In the genomic region with DNA sequence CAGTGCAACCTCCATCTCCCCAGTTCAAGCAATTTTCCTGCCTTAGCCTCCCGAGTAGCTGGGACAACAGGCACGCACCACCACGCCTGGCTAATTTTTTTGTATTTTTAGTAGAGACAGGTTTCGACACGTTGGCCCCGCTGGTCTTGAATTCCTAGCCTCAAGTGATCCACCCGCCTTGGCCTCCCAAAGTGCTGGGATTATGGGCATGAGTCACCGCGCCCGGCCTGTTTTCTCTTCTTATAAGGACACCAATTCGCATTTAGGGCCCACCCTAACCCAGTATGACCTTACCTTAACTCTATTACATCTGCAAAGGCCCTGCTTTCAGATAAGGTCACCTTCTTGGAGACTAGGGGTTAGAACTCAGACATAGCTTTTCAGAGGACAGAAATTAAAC, we compare ENCODE assay signal across 26 cellular contexts.
"Had no signal": no experiment of that assay in that cellular context is flagged by ENCODE, and none has a peak within 500 bp of the region (broad histone marks: within the 10 kb centered on the region; RNA-seq: fewer than 3 reads in every experiment).

No MANE protein-coding gene starts in this region.

- H3K27me3 ChIP-seq: colonic mucosa, gastrocnemius medialis, left lung, spleen, tibial artery, upper lobe of right lung, uterus had no signal

- FAIRE-seq: endothelial cell of umbilical vein, kidney had no signal

- H3K4me3 ChIP-seq: colonic mucosa, gastrocnemius medialis, left lung, mucosa of descending colon, psoas muscle, skin epidermis, spleen, tibial artery, upper lobe of right lung, uterus had no signal

- ATAC-seq: gastrocnemius medialis; left lung; mucosa of descending colon; right cardiac atrium; stimulated activated memory B cell treated with anti-CD40 and anti-IgM and Interleukin-4, amounts not matched to agents 10 μg/mL and 1 μg/mL and 100 μg/mL, for 72 hours; upper lobe of right lung had no signal

- DNase-seq: colonic mucosa; dermis blood vessel endothelial cell; effector memory CD4-positive, alpha-beta T cell; erythroblast; gastrocnemius medialis; head of caudate nucleus; kidney; left lung; mesenchymal stem cell; mucosa of descending colon; naive B cell; nephron progenitor cell; nucleus accumbens; psoas muscle; right cardiac atrium; spleen; stimulated activated CD4-positive, alpha-beta T cell treated with anti-CD3 and anti-CD28 coated beads, Interleukin-4, amount 100 ng/mL, for 4 hours; tibial artery; upper lobe of right lung; uterus had no signal

- H3K27ac Mint-ChIP-seq: mesothelial cell of epicardium; naive B cell; nephron progenitor cell; stimulated activated memory B cell treated with anti-CD40 and anti-IgM and Interleukin-4, amounts not matched to agents 10 μg/mL and 1 μg/mL and 100 μg/mL, for 72 hours; stimulated activated naive CD8-positive, alpha-beta T cell treated with anti-CD3 and anti-CD28 coated beads, Interleukin-15, Interleukin-2, amounts not matched to agents 100 ng/mL and 50 ng/mL, for 24 hours had no signal

- H3K27me3 Mint-ChIP-seq: central memory CD8-positive, alpha-beta T cell; naive B cell; stimulated activated memory B cell treated with anti-CD40 and anti-IgM and Interleukin-4, amounts not matched to agents 10 μg/mL and 1 μg/mL and 100 μg/mL, for 72 hours; stimulated activated naive CD8-positive, alpha-beta T cell treated with anti-CD3 and anti-CD28 coated beads, Interleukin-15, Interleukin-2, amounts not matched to agents 100 ng/mL and 50 ng/mL, for 24 hours had no signal

- H3K27ac ChIP-seq: colonic mucosa, left lung, psoas muscle, skin epidermis, spleen, tibial artery, upper lobe of right lung, uterus had no signal

- H3K9me3 Mint-ChIP-seq: central memory CD8-positive, alpha-beta T cell; mesothelial cell of epicardium; naive B cell; nephron progenitor cell; stimulated activated memory B cell treated with anti-CD40 and anti-IgM and Interleukin-4, amounts not matched to agents 10 μg/mL and 1 μg/mL and 100 μg/mL, for 72 hours; stimulated activated naive CD8-positive, alpha-beta T cell treated with anti-CD3 and anti-CD28 coated beads, Interleukin-15, Interleukin-2, amounts not matched to agents 100 ng/mL and 50 ng/mL, for 24 hours had no signal

- H3K36me3 ChIP-seq: colonic mucosa, upper lobe of right lung, uterus had no signal

- H3K4me3 Mint-ChIP-seq: central memory CD8-positive, alpha-beta T cell; mesothelial cell of epicardium; naive B cell; nephron progenitor cell; stimulated activated memory B cell treated with anti-CD40 and anti-IgM and Interleukin-4, amounts not matched to agents 10 μg/mL and 1 μg/mL and 100 μg/mL, for 72 hours; stimulated activated naive CD8-positive, alpha-beta T cell treated with anti-CD3 and anti-CD28 coated beads, Interleukin-15, Interleukin-2, amounts not matched to agents 100 ng/mL and 50 ng/mL, for 24 hours had no signal

- H3K9me3 ChIP-seq: colonic mucosa, gastrocnemius medialis, left lung, mucosa of descending colon, psoas muscle, spleen, tibial artery, upper lobe of right lung, uterus had no signal

- H3K4me1 ChIP-seq: colonic mucosa, gastrocnemius medialis, left lung, psoas muscle, upper lobe of right lung, uterus had no signal
